11 cellular contexts compared by ENCODE assay signal in genomic region chr3:11434017-11434526, GRCh38.
DNase-seq lines count a peak whose midpoint lies in the region; ATAC-seq, FAIRE-seq and TF ChIP-seq lines count a peak whose summit lies in the region.
"Had no signal": no experiment of that assay in that cellular context is flagged by ENCODE, and none has a peak within 500 bp of the region (broad histone marks: within the 10 kb centered on the region; RNA-seq: fewer than 3 reads in every experiment).

No MANE protein-coding gene starts in this region.

- H3K27ac Mint-ChIP-seq in mesothelial cell of epicardium, result peak overlapping the region; percentile 52
- H3K27ac Mint-ChIP-seq: activated naive CD8-positive, alpha-beta T cell; stimulated activated effector memory CD8-positive, alpha-beta T cell treated with anti-CD3 and anti-CD28 coated beads, Interleukin-12 subunit alpha, Interleukin-12 subunit beta, amount 100 ng/mL, for 72 hours had no signal

- no peak for ATAC-seq in HG02884 (IDR thresholded peaks at IDR 0.05; ENCODE audit: unreplicated experiment)
- ATAC-seq: GM12878; stimulated activated effector memory CD8-positive, alpha-beta T cell treated with anti-CD3 and anti-CD28 coated beads, Interleukin-12 subunit alpha, Interleukin-12 subunit beta, amount 100 ng/mL, for 72 hours had no signal

- no peaks in the 10 kb centered on the region for H3K36me3 Mint-ChIP-seq in mesothelial cell of epicardium
- H3K36me3 Mint-ChIP-seq: stimulated activated effector memory CD8-positive, alpha-beta T cell treated with anti-CD3 and anti-CD28 coated beads, Interleukin-12 subunit alpha, Interleukin-12 subunit beta, amount 100 ng/mL, for 72 hours had no signal

- TF ChIP-seq CTCF in mesothelial cell of epicardium (IDR thresholded peaks at IDR 0.05; ENCODE audit: unreplicated experiment) (no peak), thyroid gland (IDR thresholded peaks at IDR 0.05) (no peak)

- peak; percentile 40 for DNase-seq in NCI-H69 (lab: John Stamatoyannopoulos, UW)
- no peak for DNase-seq in mesothelial cell of epicardium (ENCODE audit: low spot score in 2 of 2, unreplicated experiment in 2 of 2)
- peak; percentile 8 to 12 for DNase-seq in thyroid gland
- DNase-seq in NCI-H2029 (lab: John Stamatoyannopoulos, UW), result no peak
- no peak for DNase-seq in NCI-H82 (lab: John Stamatoyannopoulos, UW)
- no peak for DNase-seq in D341Med (ENCODE audit: low spot score)

- H3K4me1 ChIP-seq in thyroid gland, result peaks cover 4 to 20% of the 10 kb centered on the region in 2 donors

- no peak for TF ChIP-seq POLR2A in thyroid gland (IDR thresholded peaks at IDR 0.05)

- no peaks in the 10 kb centered on the region for H3K9me3 Mint-ChIP-seq in mesothelial cell of epicardium
- H3K9me3 Mint-ChIP-seq: stimulated activated effector memory CD8-positive, alpha-beta T cell treated with anti-CD3 and anti-CD28 coated beads, Interleukin-12 subunit alpha, Interleukin-12 subunit beta, amount 100 ng/mL, for 72 hours had no signal

- H3K9me3 ChIP-seq in thyroid gland, result no peaks in the 10 kb centered on the region

- peak overlapping the region in 2 of 3 donors; percentile 44 to 58 for H3K27ac ChIP-seq in thyroid gland

- peak; percentile 96 for FAIRE-seq in endometrium (lab: Jason Lieb, UNC)
- FAIRE-seq: GM12878 had no signal

- H3K4me1 Mint-ChIP-seq in mesothelial cell of epicardium, result peaks cover 27% of the 10 kb centered on the region
- H3K4me1 Mint-ChIP-seq: stimulated activated effector memory CD8-positive, alpha-beta T cell treated with anti-CD3 and anti-CD28 coated beads, Interleukin-12 subunit alpha, Interleukin-12 subunit beta, amount 100 ng/mL, for 72 hours had no signal

- no peaks in the 10 kb centered on the region for H3K27me3 ChIP-seq in thyroid gland

- no peaks in the 10 kb centered on the region for H3K36me3 ChIP-seq in thyroid gland

- WGBS in thyroid gland, 2 donors, result 64 to 67% methylated on average over 3 of the region's 3 CpGs

- intact Hi-C loops in thyroid gland (cut with DNase I), result no loop called here

- H3K4me3 Mint-ChIP-seq in mesothelial cell of epicardium, result no peak overlapping the region
- H3K4me3 Mint-ChIP-seq: activated naive CD8-positive, alpha-beta T cell; stimulated activated effector memory CD8-positive, alpha-beta T cell treated with anti-CD3 and anti-CD28 coated beads, Interleukin-12 subunit alpha, Interleukin-12 subunit beta, amount 100 ng/mL, for 72 hours had no signal

- no peak overlapping the region for H3K4me3 ChIP-seq in thyroid gland (replicated peaks in 1 of 3)
- H3K4me3 ChIP-seq: GM12878 had no signal

- H3K27me3 Mint-ChIP-seq in mesothelial cell of epicardium (ENCODE audit: low read depth), result no peaks in the 10 kb centered on the region
- H3K27me3 Mint-ChIP-seq: activated naive CD8-positive, alpha-beta T cell had no signal

Comparison
In these comparisons a context has a peak if more than half of its experiments do, and no peak if none do; other contexts are left out.
1. DNase-seq: peak in NCI-H69 (single experiment) and thyroid gland (2 of 2); none in mesothelial cell of epicardium (0 of 2), NCI-H2029 (single experiment), NCI-H82 (single experiment) and D341Med (single experiment).